ENCODE assay signal across 9 cellular contexts in the genomic region with DNA sequence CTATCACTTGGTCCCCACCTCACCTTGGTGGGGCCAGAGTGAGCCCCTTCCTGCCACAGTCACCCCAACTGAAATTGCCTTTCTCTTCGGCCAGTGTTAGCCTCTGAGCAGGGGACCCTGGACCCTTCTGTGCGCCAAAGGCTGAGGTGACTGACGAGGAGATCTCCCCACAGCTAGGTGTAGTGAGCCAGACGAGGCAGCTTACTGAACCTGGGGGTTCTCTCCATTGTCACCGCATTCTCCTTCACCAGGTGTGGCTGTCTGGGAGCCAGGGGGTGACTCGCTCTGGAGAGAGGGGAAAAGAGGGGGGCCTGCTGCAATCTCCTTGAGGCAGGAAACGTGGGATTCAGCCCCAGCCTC. TPM values are rescaled to one million over a fixed set of nuclear protein-coding genes. Genes with fewer than 3 reads are reported as not detected.
DNase-seq lines count a peak whose midpoint lies in the region; ATAC-seq and TF ChIP-seq lines count a peak whose summit lies in the region.
"Had no signal": no experiment of that assay in that cellular context is flagged by ENCODE, and none has a peak within 500 bp of the region (broad histone marks: within the 10 kb centered on the region; RNA-seq: fewer than 3 reads in every experiment).

No MANE protein-coding gene starts in this region.

- H3K9me3 Mint-ChIP-seq in CD4-positive, alpha-beta memory T cell = no peaks in the 10 kb centered on the region

- peaks cover 22% of the 10 kb centered on the region for H4K20me1 ChIP-seq in PC-3 (ENCODE audit: low read length)

- H3K9ac ChIP-seq in PC-3 (ENCODE audit: low read length) (peak overlapping the region; percentile 99), neuronal stem cell (ENCODE audit: low read depth, low read length, poor library complexity) (no peak overlapping the region)

- DNase-seq in CD4-positive, alpha-beta memory T cell = no peak
- DNase-seq in PC-3 (no peak), epidermal melanocyte (ENCODE audit: insufficient read length, low spot score) (peak; percentile 13), neuronal stem cell (ENCODE audit: low spot score) (no peak), RPMI8226 (no peak), activated gamma-delta T cell (lab: John Stamatoyannopoulos, UW) (no peak)
- DNase-seq: NCI-H2171 treated with DMSO at 0.1 percent for 48 hours had no signal

- intact Hi-C loops in CD4-positive, alpha-beta memory T cell (cut with micrococcal nuclease) = loop anchor here (10.0 kb wide), 1 partner anchor 168 kb away; no protein-coding TSS in a partner anchor
- intact Hi-C loops in PC-3 (cut with micrococcal nuclease) = no loop called here

- peak overlapping the region in 1 of 2 donors; percentile 88 for H3K4me3 ChIP-seq in CD4-positive, alpha-beta memory T cell (ENCODE audit: low read length in 2 of 2)
- H3K4me3 ChIP-seq in PC-3 (ENCODE audit: low read length) (peak overlapping the region; percentile 99), neuronal stem cell (ENCODE audit: low read length in 2 of 2) (peak overlapping the region in 1 of 2 donors; percentile 89)

- H3K4me2 ChIP-seq in PC-3 (ENCODE audit: low read length) (peak overlapping the region; percentile 96), neuronal stem cell (ENCODE audit: insufficient read depth, low read length, poor library complexity, severe bottlenecking) (peak overlapping the region; percentile 86)

- no peak overlapping the region for H2AFZ ChIP-seq in PC-3 (ENCODE audit: low read length)
- H2AFZ ChIP-seq in neuronal stem cell (ENCODE audit: low read length) = no peak overlapping the region

- BruUV-seq in PC-3 (replicated peaks; lab: Mats Ljungman, UMichigan) = no TSS peak

- H3F3A ChIP-seq in PC-3 (ENCODE audit: low read length, unreplicated experiment) = no peaks in the 10 kb centered on the region

- no peak overlapping the region for H2BK5ac ChIP-seq in neuronal stem cell (ENCODE audit: low read length)

- H3K18ac ChIP-seq in neuronal stem cell (ENCODE audit: low read length) = no peak overlapping the region

- peak overlapping the region; percentile 97 for H3K27ac ChIP-seq in CD4-positive, alpha-beta memory T cell (ENCODE audit: low read depth, low read length)
- H3K27ac ChIP-seq in PC-3 (ENCODE audit: low read length) (no peak overlapping the region), neuronal stem cell (replicated peaks; ENCODE audit: low read length) (no peak overlapping the region)

- no peak overlapping the region for H2BK15ac ChIP-seq in neuronal stem cell (ENCODE audit: low read length)

- H3K4me3 Mint-ChIP-seq in CD4-positive, alpha-beta memory T cell = peak overlapping the region; percentile 94 to 99 (median 97)

- ATAC-seq in PC-3 = no peak
- no peak for ATAC-seq in GM21390 (IDR thresholded peaks at IDR 0.05; ENCODE audit: unreplicated experiment)
- ATAC-seq in HG02973 (IDR thresholded peaks at IDR 0.05; ENCODE audit: unreplicated experiment) = no peak

- H3K27me3 Mint-ChIP-seq in CD4-positive, alpha-beta memory T cell = no peaks in the 10 kb centered on the region

- H4K91ac ChIP-seq in neuronal stem cell (ENCODE audit: low read depth, low read length, poor library complexity) = no peak overlapping the region

- no peak overlapping the region for H3K4ac ChIP-seq in neuronal stem cell (ENCODE audit: low read length)

- peaks cover 14% of the 10 kb centered on the region for H3K36me3 ChIP-seq in CD4-positive, alpha-beta memory T cell (ENCODE audit: insufficient read depth, low read length)
- H3K36me3 ChIP-seq in PC-3 (ENCODE audit: low read depth, low read length) (peaks cover 21% of the 10 kb centered on the region), neuronal stem cell (replicated peaks in 1 of 2; ENCODE audit: control insufficient read depth in 2 of 2, insufficient read depth in 2 of 2, low read length in 2 of 2) (peaks cover 13 to 33% of the 10 kb centered on the region in 2 donors)

- peaks cover 19% of the 10 kb centered on the region for H3K79me1 ChIP-seq in neuronal stem cell (ENCODE audit: low read depth, low read length)

- H3K27me3 ChIP-seq in CD4-positive, alpha-beta memory T cell (ENCODE audit: insufficient read depth, low read length) = no peaks in the 10 kb centered on the region
- H3K27me3 ChIP-seq in PC-3 (ENCODE audit: low read length) (no peaks in the 10 kb centered on the region), neuronal stem cell (ENCODE audit: control insufficient read depth in 3 of 3, insufficient read depth in 3 of 3, low read depth in 1 of 3, low read length in 3 of 3) (no peaks in the 10 kb centered on the region)

- H3K9me2 ChIP-seq in PC-3 (replicated peaks; ENCODE audit: low read length) = no peaks in the 10 kb centered on the region

- no peak overlapping the region for H3K14ac ChIP-seq in neuronal stem cell (ENCODE audit: low read length)

- H4K8ac ChIP-seq in neuronal stem cell (ENCODE audit: low read depth, low read length) = no peak overlapping the region

- no peak overlapping the region for H3K23ac ChIP-seq in neuronal stem cell (ENCODE audit: low read depth, low read length, poor library complexity)

- H2AK5ac ChIP-seq in neuronal stem cell (ENCODE audit: low read depth, low read length) = no peak overlapping the region

- CTCF ChIA-PET in CD4-positive, alpha-beta memory T cell (lab: Charles Lee; ENCODE audit: partially characterized antibody) = interaction anchor here (1.3 to 1.8 kb wide), 3 partner anchors 19 to 61 kb away, joined by 3 to 7 read pairs (median 5); no protein-coding TSS in a partner anchor
- CTCF ChIA-PET in PC-3 (lab: Charles Lee) = interaction anchor here (0.6 kb wide), 1 partner anchor 25 kb away, joined by 4 read pairs; no protein-coding TSS in a partner anchor

- H3K27ac Mint-ChIP-seq in CD4-positive, alpha-beta memory T cell = peak overlapping the region in 5 of 7 donors; percentile 97 to 99 (median 99)

- no peak overlapping the region for H2BK12ac ChIP-seq in neuronal stem cell (ENCODE audit: low read length)

- WGBS in neuronal stem cell (ENCODE audit: extremely low coverage in 2 of 2, insufficient read length in 2 of 2, insufficient replicate concordance in 1 of 2), 2 donors = no CpG with 5 or more reads among the region's 7 CpGs

- no peaks in the 10 kb centered on the region for H3K9me3 ChIP-seq in CD4-positive, alpha-beta memory T cell (ENCODE audit: control insufficient read depth in 1 of 2, low read length in 2 of 2)
- no peaks in the 10 kb centered on the region for H3K9me3 ChIP-seq in PC-3 (ENCODE audit: low read length)
- H3K9me3 ChIP-seq in neuronal stem cell (replicated peaks in 1 of 2; ENCODE audit: control insufficient read depth in 2 of 2, insufficient read depth in 1 of 2, low read depth in 1 of 2, low read length in 2 of 2) = peaks cover 0 to 2% of the 10 kb centered on the region in 2 donors

- H2BK120ac ChIP-seq in neuronal stem cell (ENCODE audit: low read depth, low read length) = no peak overlapping the region

- H3K79me2 ChIP-seq in PC-3 (ENCODE audit: low read length) = peaks cover 43% of the 10 kb centered on the region

- H3K36me3 Mint-ChIP-seq in CD4-positive, alpha-beta memory T cell = peaks cover 6 to 27% of the 10 kb centered on the region in 2 donors

- H3K4me1 ChIP-seq in CD4-positive, alpha-beta memory T cell (ENCODE audit: insufficient read depth, low read length) = peaks cover 42% of the 10 kb centered on the region
- H3K4me1 ChIP-seq in PC-3 (ENCODE audit: insufficient read depth, low read length) (peaks cover 19% of the 10 kb centered on the region), neuronal stem cell (ENCODE audit: control insufficient read depth in 2 of 2, insufficient read depth in 1 of 2, low read depth in 1 of 2, low read length in 2 of 2) (peaks cover 9 to 12% of the 10 kb centered on the region in 2 donors)

- POLR2A ChIA-PET in CD4-positive, alpha-beta memory T cell (lab: Charles Lee; ENCODE audit: partially characterized antibody) = no interaction called here
- POLR2A ChIA-PET in PC-3 (lab: Charles Lee; ENCODE audit: unreplicated experiment) = no interaction called here

- peaks cover 9 to 44% (median 33%) of the 10 kb centered on the region in 4 donors for H3K4me1 Mint-ChIP-seq in CD4-positive, alpha-beta memory T cell

- no peak for TF ChIP-seq CTCF in PC-3 (conservative IDR thresholded peaks at IDR 0.05; ENCODE audit: low read depth, low read length)

RNA-seq across cellular contexts. Expression of a gene that starts 1.3 kb away (rescaled TPM):
- 1,000 to 10,000 TPM; 2,963 to 3,045 TPM for total RNA-seq in CD4-positive, alpha-beta memory T cell
- polyA plus RNA-seq in CD4-positive, alpha-beta memory T cell = 1,000 to 10,000 TPM; 1,408 to 2,916 TPM
- total RNA-seq in PC-3 (2014; rRNA removed) = 2,594 and 2,746 TPM in 2 replicates
- polyA plus RNA-seq in neuronal stem cell (2013, experiment 1 of 2) = 2,413 TPM
- 2,325 TPM for polyA plus RNA-seq in neuronal stem cell (2013, experiment 2 of 2)

RNA-seq across cellular contexts. Expression of a gene that starts 1.4 kb away (rescaled TPM):
- total RNA-seq in CD4-positive, alpha-beta memory T cell = 10 to 100 TPM; 30.4 to 31.0 TPM
- polyA plus RNA-seq in CD4-positive, alpha-beta memory T cell = 100 to 1,000 TPM; 109 to 115 TPM
- 98.5 and 144 TPM in 2 replicates for total RNA-seq in PC-3 (2014; rRNA removed)
- 187 TPM for polyA plus RNA-seq in neuronal stem cell (2013, experiment 1 of 2)
- 184 TPM for polyA plus RNA-seq in neuronal stem cell (2013, experiment 2 of 2)

RNA-seq across cellular contexts. Expression of a gene that starts 14.5 kb away (rescaled TPM):
- total RNA-seq in CD4-positive, alpha-beta memory T cell = 10 to 100 TPM; 29.6 to 29.7 TPM
- polyA plus RNA-seq in CD4-positive, alpha-beta memory T cell = 10 to 100 TPM; 50.3 to 53.5 TPM
- 217 and 221 TPM in 2 replicates for total RNA-seq in PC-3 (2014; rRNA removed)
- 28.0 TPM for polyA plus RNA-seq in neuronal stem cell (2013, experiment 1 of 2)
- polyA plus RNA-seq in neuronal stem cell (2013, experiment 2 of 2) = 26.3 TPM

RNA-seq across cellular contexts. Expression of a gene that starts 20.4 kb away (rescaled TPM):
- 1 to 10 TPM; 5.0 to 6.3 TPM for total RNA-seq in CD4-positive, alpha-beta memory T cell
- 1 to 10 TPM; 1.1 to 1.9 TPM for polyA plus RNA-seq in CD4-positive, alpha-beta memory T cell
- total RNA-seq in PC-3 (2014; rRNA removed) = 0.81 and 0.87 TPM in 2 replicates
- 0.50 TPM for polyA plus RNA-seq in neuronal stem cell (2013, experiment 1 of 2)
- polyA plus RNA-seq in neuronal stem cell (2013, experiment 2 of 2) = 0.57 TPM

RNA-seq across cellular contexts. Expression of a gene that starts 41.3 kb away (rescaled TPM):
- total RNA-seq in CD4-positive, alpha-beta memory T cell = not detected
- not detected for polyA plus RNA-seq in CD4-positive, alpha-beta memory T cell
- total RNA-seq in PC-3 (2014; rRNA removed) = 6.7 and 10.7 TPM in 2 replicates
- 2.7 TPM for polyA plus RNA-seq in neuronal stem cell (2013, experiment 1 of 2)
- polyA plus RNA-seq in neuronal stem cell (2013, experiment 2 of 2) = 3.0 TPM
